In genomic region chr10:43753397-43754061, GRCh38 we compare ENCODE assay signal across 23 cellular contexts.
DNase-seq lines count a peak whose midpoint lies in the region; ATAC-seq, FAIRE-seq and TF ChIP-seq lines count a peak whose summit lies in the region.
"Had no signal": no experiment of that assay in that cellular context is flagged by ENCODE, and none has a peak within 500 bp of the region (broad histone marks: within the 10 kb centered on the region; RNA-seq: fewer than 3 reads in every experiment).

No MANE protein-coding gene starts in this region.

- H3K4ac ChIP-seq in H1 (replicated peaks; ENCODE audit: insufficient read length, low read depth, low read length): no peak overlapping the region

- DNase-seq in right cardiac atrium (no peak), left cardiac atrium (no peak), H1 (ENCODE audit: low read depth in 1 of 2, low spot score in 2 of 2) (no peak), spleen (peak; percentile 59), HT-29 (ENCODE audit: low spot score) (no peak), COR-L47 (lab: John Stamatoyannopoulos, UW) (no peak)
- DNase-seq: ACHN; BE2C; C1 segment of cervical spinal cord; Caco-2; CD4-positive, CD25-positive, alpha-beta regulatory T cell; CD8-positive, alpha-beta memory T cell; HFFc6; IMR-90 had no signal

- peak overlapping the region; percentile 32; the same call in 1 of the 2 replicates for H3K18ac ChIP-seq in H1 (ENCODE audit: extremely low read depth, low read length)

- H3K27ac ChIP-seq in right cardiac atrium (ENCODE audit: low read length) (peak overlapping the region; percentile 26), H1 (ENCODE audit: low read depth, low read length) (no peak overlapping the region), spleen (no peak overlapping the region)
- H3K27ac ChIP-seq: HL-60 had no signal

- no peak overlapping the region for H3K23ac ChIP-seq in H1 (ENCODE audit: insufficient read length)

- no peak overlapping the region for H4K91ac ChIP-seq in H1 (replicated peaks; ENCODE audit: insufficient read length, low read length)

- no peak overlapping the region for H2BK120ac ChIP-seq in H1 (replicated peaks; ENCODE audit: low read depth, low read length)

- POLR2A ChIA-PET in H1 (lab: Charles Lee; ENCODE audit: partially characterized antibody): no interaction called here

- no peak overlapping the region for H4K5ac ChIP-seq in H1 (ENCODE audit: insufficient read length, low read depth, low read length)

- no peaks in the 10 kb centered on the region for H3K79me2 ChIP-seq in H1 (ENCODE audit: control insufficient read depth in 1 of 2, insufficient read depth in 2 of 2, low read length in 2 of 2)

- TF ChIP-seq CTCF in H1 (IDR thresholded peaks at IDR 0.05; ENCODE audit: control extremely low read depth in 1 of 3, insufficient read depth in 1 of 3, low read depth in 1 of 3, low read length in 3 of 3): no peak
- no peak for TF ChIP-seq CTCF in spleen (IDR thresholded peaks at IDR 0.05 in 8 of 11, conservative IDR thresholded peaks at IDR 0.05 in 3 of 11)

- H2AK5ac ChIP-seq in H1 (ENCODE audit: low read depth, low read length): no peak overlapping the region

- H4K20me1 ChIP-seq in H1 (replicated peaks in 1 of 2; ENCODE audit: control insufficient read depth in 1 of 2, insufficient read depth in 2 of 2, low read length in 2 of 2): no peaks in the 10 kb centered on the region

- 80% methylated on average over 18 of the region's 18 CpGs for WGBS in right cardiac atrium
- 88% methylated on average over 15 of the region's 18 CpGs; no CpG with 5 or more reads in 1 of the 2 experiments for WGBS in H1 (ENCODE audit: extremely low coverage in 1 of 2, insufficient coverage in 1 of 2, insufficient read length in 1 of 2, insufficient replicate concordance in 2 of 2, low coverage in 1 of 2, low lambda C conversion rate in 2 of 2, missing lambda C conversion rate in 1 of 2), 2 experiments
- WGBS in spleen, 5 donors: 82 to 92% (median 89%) methylated on average over 16 to 18 of the region's 18 CpGs

- no peaks in the 10 kb centered on the region for H3K9me3 ChIP-seq in right cardiac atrium (ENCODE audit: control insufficient read depth, low read length)
- no peaks in the 10 kb centered on the region for H3K9me3 ChIP-seq in H1 (ENCODE audit: insufficient read depth in 2 of 2, low read depth in 1 of 2, low read length in 1 of 2)
- no peaks in the 10 kb centered on the region for H3K9me3 ChIP-seq in spleen
- H3K9me3 ChIP-seq: BE2C, Caco-2 had no signal

- H2BK12ac ChIP-seq in H1 (ENCODE audit: low read depth, low read length): peak overlapping the region; percentile 17; the same call in 1 of the 2 replicates

- H2BK5ac ChIP-seq in H1 (ENCODE audit: low read depth, low read length): no peak overlapping the region

- FAIRE-seq in H1 (lab: Jason Lieb, UNC): no peak
- FAIRE-seq: A204.1, D721Med, G401.6, GM12891, GM19239, H54, HTR-8/SVneo had no signal

- CTCF ChIA-PET in H1 (lab: Charles Lee; ENCODE audit: partially characterized antibody): no interaction called here

- H3K9ac ChIP-seq in H1 (replicated peaks in 1 of 4; ENCODE audit: extremely low read depth in 1 of 4, low read depth in 3 of 4, low read length in 3 of 4): no peak overlapping the region

- H4K8ac ChIP-seq in H1 (ENCODE audit: extremely low read depth, insufficient read depth, low read length): no peak overlapping the region

- intact Hi-C loops in right cardiac atrium (cut with DNase I) (no loop called here), left cardiac atrium (cut with DNase I) (no loop called here), spleen (cut with DNase I; ENCODE audit: low total_unique reads) (no loop called here)

- H3K23me2 ChIP-seq in H1 (ENCODE audit: low read depth, low read length): no peaks in the 10 kb centered on the region

- no peak overlapping the region; the same call in 1 of the 2 replicates for H2BK15ac ChIP-seq in H1 (ENCODE audit: low read length)

- TF ChIP-seq EP300 in H1 (IDR thresholded peaks at IDR 0.05; ENCODE audit: borderline replicate concordance in 1 of 2, low read depth in 2 of 2, low read length in 2 of 2): no peak

- H2AFZ ChIP-seq in H1 (ENCODE audit: low read length): no peak overlapping the region

- H3K27me3 ChIP-seq in right cardiac atrium (ENCODE audit: control insufficient read depth, insufficient read depth) (no peaks in the 10 kb centered on the region), H1 (replicated peaks in 1 of 4; ENCODE audit: control insufficient read depth in 3 of 4, extremely low read depth in 1 of 4, insufficient read depth in 3 of 4, low read length in 3 of 4) (peaks cover 0 to 16% (median 7%) of the 10 kb centered on the region in 4 experiments; a peak in 4 of 7 replicates), spleen (replicated peaks in 1 of 7) (no peaks in the 10 kb centered on the region)
- H3K27me3 ChIP-seq: BE2C had no signal

- no peak overlapping the region for H3K56ac ChIP-seq in H1 (replicated peaks; ENCODE audit: insufficient read length, low read depth, low read length)

- H2BK20ac ChIP-seq in H1 (ENCODE audit: low read length): no peak overlapping the region

- H3K4me2 ChIP-seq in H1 (ENCODE audit: insufficient read depth in 1 of 2, low read depth in 2 of 2, low read length in 2 of 2): no peak overlapping the region; a peak in 1 of 4 replicates

- H3K14ac ChIP-seq in H1 (ENCODE audit: insufficient read length): no peak overlapping the region

- ATAC-seq in right cardiac atrium (no peak), left cardiac atrium (no peak)
- ATAC-seq: HCT116 had no signal

- TF ChIP-seq POLR2A in H1 (IDR thresholded peaks at IDR 0.05; ENCODE audit: control extremely low read depth in 1 of 2, low read depth in 2 of 2, low read length in 2 of 2) (no peak), spleen (IDR thresholded peaks at IDR 0.05) (no peak)

- H3K4me3 ChIP-seq in right cardiac atrium (ENCODE audit: low read length) (no peak overlapping the region), H1 (ENCODE audit: extremely low read depth in 1 of 4, insufficient read depth in 2 of 4, low read depth in 3 of 4, low read length in 4 of 4) (no peak overlapping the region), spleen (no peak overlapping the region)

- H3K4me1 ChIP-seq in right cardiac atrium (ENCODE audit: control insufficient read depth, insufficient read depth, low read length): no peaks in the 10 kb centered on the region
- H3K4me1 ChIP-seq in H1 (replicated peaks in 1 of 4; ENCODE audit: control insufficient read depth in 3 of 4, insufficient read depth in 4 of 4, low read length in 3 of 4): peaks cover 0 to 19% (median 10%) of the 10 kb centered on the region in 4 experiments; a peak in 6 of 7 replicates
- H3K4me1 ChIP-seq in spleen: no peaks in the 10 kb centered on the region
- H3K4me1 ChIP-seq: BE2C, Caco-2 had no signal

- no peak for TF ChIP-seq RAD21 in H1 (IDR thresholded peaks at IDR 0.05 in 1 of 2, conservative IDR thresholded peaks at IDR 0.05 in 1 of 2; ENCODE audit: low read depth in 2 of 2, low read length in 2 of 2)

- H3K36me3 ChIP-seq in H1 (ENCODE audit: control insufficient read depth in 2 of 4, insufficient read depth in 4 of 4, low read length in 3 of 4) (no peaks in the 10 kb centered on the region), spleen (no peaks in the 10 kb centered on the region)
- H3K36me3 ChIP-seq: BE2C had no signal

- no peaks in the 10 kb centered on the region for H3K79me1 ChIP-seq in H1 (ENCODE audit: low read depth, low read length)

TF ChIP-seq in H1, 55 proteins besides CTCF, POLR2A, EP300 and RAD21:
- TF ChIP-seq BACH1 (IDR thresholded peaks at IDR 0.05; ENCODE audit: low read length) (no peak), YY1 (IDR thresholded peaks at IDR 0.05; ENCODE audit: low read depth, low read length) (no peak), TAF7 (optimal IDR thresholded peaks at IDR 0.05; ENCODE audit: borderline replicate concordance, low read depth, low read length) (no peak), PHF8 (conservative IDR thresholded peaks at IDR 0.05; ENCODE audit: low read depth, low read length) (no peak), EZH2 (IDR thresholded peaks at IDR 0.05; ENCODE audit: low read depth, low read length, severe bottlenecking) (no peak), MAFK (IDR thresholded peaks at IDR 0.05; ENCODE audit: low read depth, low read length) (no peak)
- TF ChIP-seq, protein P1, sequence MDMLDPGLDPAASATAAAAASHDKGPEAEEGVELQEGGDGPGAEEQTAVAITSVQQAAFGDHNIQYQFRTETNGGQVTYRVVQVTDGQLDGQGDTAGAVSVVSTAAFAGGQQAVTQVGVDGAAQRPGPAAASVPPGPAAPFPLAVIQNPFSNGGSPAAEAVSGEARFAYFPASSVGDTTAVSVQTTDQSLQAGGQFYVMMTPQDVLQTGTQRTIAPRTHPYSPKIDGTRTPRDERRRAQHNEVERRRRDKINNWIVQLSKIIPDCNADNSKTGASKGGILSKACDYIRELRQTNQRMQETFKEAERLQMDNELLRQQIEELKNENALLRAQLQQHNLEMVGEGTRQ (IDR thresholded peaks at IDR 0.05; ENCODE audit: low read length): no peak
TF ChIP-seq in H1: peak in this region for 0.
